Comparison of ENCODE assay signal across 21 cellular contexts in genomic region chr13:105464249-105464648, GRCh38. TPM values are rescaled to one million over a fixed set of nuclear protein-coding genes. Genes with fewer than 3 reads are reported as not detected.
"Had no signal": no experiment of that assay in that cellular context is flagged by ENCODE, and none has a peak within 500 bp of the region (broad histone marks: within the 10 kb centered on the region; RNA-seq: fewer than 3 reads in every experiment).

No MANE protein-coding gene starts in this region.

- H3K36me3 ChIP-seq: left lung had no signal

- H3K27me3 Mint-ChIP-seq: activated naive CD8-positive, alpha-beta T cell treated with anti-CD3 and anti-CD28 coated beads, Interleukin-2, amount 10 ng/mL, durations not matched to agents 7 days and 5 days; memory B cell; type B pancreatic cell had no signal

- H3K4me1 ChIP-seq: psoas muscle had no signal

- H3K36me3 Mint-ChIP-seq: activated naive CD8-positive, alpha-beta T cell treated with anti-CD3 and anti-CD28 coated beads, Interleukin-2, amount 10 ng/mL, durations not matched to agents 7 days and 5 days; memory B cell; type B pancreatic cell had no signal

- H3K4me3 Mint-ChIP-seq: activated naive CD8-positive, alpha-beta T cell treated with anti-CD3 and anti-CD28 coated beads, Interleukin-2, amount 10 ng/mL, durations not matched to agents 7 days and 5 days; activated T-cell treated with anti-CD3 and anti-CD28 coated beads, Interleukin-2, amount 50 U/mL, for 72 hours; memory B cell; nephron; type B pancreatic cell had no signal

- H3K27ac ChIP-seq: left lung, psoas muscle had no signal

- H3K4me3 ChIP-seq: left lung, psoas muscle had no signal

- ATAC-seq: activated T-cell treated with anti-CD3 and anti-CD28 coated beads, Interleukin-2, amount 50 U/mL, for 72 hours; left lung; psoas muscle had no signal

- H3K27ac Mint-ChIP-seq: activated naive CD8-positive, alpha-beta T cell treated with anti-CD3 and anti-CD28 coated beads, Interleukin-2, amount 10 ng/mL, durations not matched to agents 7 days and 5 days; activated T-cell treated with anti-CD3 and anti-CD28 coated beads, Interleukin-2, amount 50 U/mL, for 72 hours; memory B cell; type B pancreatic cell had no signal

- DNase-seq: activated CD4-positive, alpha-beta T cell treated with anti-CD3 and anti-CD28 coated beads, Interleukin-2, amount 50 U/mL, for 4 hours; activated CD4-positive, CD25-positive, alpha-beta regulatory T cell treated with anti-CD3 and anti-CD28 coated beads, Interleukin-2, amount 50 U/mL, for 72 hours; activated naive CD8-positive, alpha-beta T cell treated with anti-CD3 and anti-CD28 coated beads, Interleukin-2, amount 10 ng/mL, durations not matched to agents 7 days and 5 days; activated T-cell treated with anti-CD3 and anti-CD28 coated beads, Interleukin-2, amount 50 U/mL, for 72 hours; anterior cingulate cortex; caudate nucleus; cortex of kidney; effector memory CD4-positive, alpha-beta T cell; hypothalamus; left lung; psoas muscle; stimulated activated CD4-positive, alpha-beta T cell treated with anti-CD3 and anti-CD28 coated beads, Interleukin-2, amount 100 ng/mL, for 48 hours; stimulated activated naive CD4-positive, alpha-beta T cell treated with Interleukin-2 at 50 U/mL for 16 hours; T-helper 9 cell had no signal

- H3K9me3 ChIP-seq: psoas muscle had no signal

- H3K27me3 ChIP-seq: left lung had no signal

- H3K4me1 Mint-ChIP-seq: activated naive CD8-positive, alpha-beta T cell treated with anti-CD3 and anti-CD28 coated beads, Interleukin-2, amount 10 ng/mL, durations not matched to agents 7 days and 5 days; memory B cell had no signal

- H3K9me3 Mint-ChIP-seq: activated naive CD8-positive, alpha-beta T cell treated with anti-CD3 and anti-CD28 coated beads, Interleukin-2, amount 10 ng/mL, durations not matched to agents 7 days and 5 days; activated T-cell treated with anti-CD3 and anti-CD28 coated beads, Interleukin-2, amount 50 U/mL, for 72 hours; nephron; type B pancreatic cell had no signal

RNA-seq across cellular contexts. Expression of gene DAOA, which starts 1.6 kb away (rescaled TPM):
- total RNA-seq: activated naive CD8-positive, alpha-beta T cell treated with anti-CD3 and anti-CD28 coated beads, Interleukin-2, amount 10 ng/mL, durations not matched to agents 7 days and 5 days; activated T-cell treated with anti-CD3 and anti-CD28 coated beads, Interleukin-2, amount 50 U/mL, for 72 hours; epithelial cell of proximal tubule; glomerular endothelial cell; left lung; osteoblast; psoas muscle; sciatic nerve had no signal
